In the genomic region with DNA sequence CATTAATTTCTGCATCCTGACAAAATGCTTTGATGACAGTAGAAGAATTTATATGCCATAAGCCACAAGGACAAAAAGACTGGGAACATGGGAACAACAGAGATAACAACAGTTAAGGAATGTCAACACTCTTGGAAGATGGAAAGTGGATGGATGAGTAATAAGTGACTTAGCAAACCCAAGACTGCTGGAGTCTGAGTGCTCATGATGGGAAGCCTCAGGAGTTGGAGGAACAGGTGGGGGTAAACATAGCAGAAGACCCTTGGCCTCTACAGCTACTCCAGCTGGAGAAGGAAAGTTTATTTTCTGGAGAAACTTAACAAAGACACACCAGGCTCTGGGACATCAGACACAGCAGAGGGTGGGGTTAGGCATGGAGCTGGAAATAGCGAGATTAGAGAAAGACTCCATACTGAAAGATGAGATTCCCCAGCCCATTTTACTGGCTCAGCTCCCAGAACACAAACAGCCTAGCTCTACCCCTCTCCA, we compare ENCODE assay signal across 1 cellular context.
TF ChIP-seq lines count a peak whose summit lies in the region.

No MANE protein-coding gene starts in this region.

TF ChIP-seq in IMR-90, 13 proteins besides CTCF, POLR2A, EP300 and RAD21:
- no peak for TF ChIP-seq BHLHE40 (IDR thresholded peaks at IDR 0.05; ENCODE audit: low read depth, low read length)
- TF ChIP-seq FOS (IDR thresholded peaks at IDR 0.05; ENCODE audit: low read depth, low read length): no peak
- TF ChIP-seq MAFK (IDR thresholded peaks at IDR 0.05; ENCODE audit: low read depth, low read length): no peak
- TF ChIP-seq MXI1 (IDR thresholded peaks at IDR 0.05; ENCODE audit: borderline replicate concordance, low read depth, low read length): no peak
- no peak for TF ChIP-seq RFX5 (IDR thresholded peaks at IDR 0.05; ENCODE audit: low read depth, low read length)
- no peak for TF ChIP-seq CHD1 (IDR thresholded peaks at IDR 0.05; ENCODE audit: low read depth, low read length)
- TF ChIP-seq RCOR1 (IDR thresholded peaks at IDR 0.05; ENCODE audit: insufficient replicate concordance, low read length): no peak
- no peak for TF ChIP-seq NFE2L2 (IDR thresholded peaks at IDR 0.05; ENCODE audit: low read depth, low read length)
- no peak for TF ChIP-seq USF2 (IDR thresholded peaks at IDR 0.05; ENCODE audit: low read depth, low read length)
- no peak for TF ChIP-seq SMC3 (IDR thresholded peaks at IDR 0.05; ENCODE audit: low read depth, low read length)
- TF ChIP-seq, protein P1, sequence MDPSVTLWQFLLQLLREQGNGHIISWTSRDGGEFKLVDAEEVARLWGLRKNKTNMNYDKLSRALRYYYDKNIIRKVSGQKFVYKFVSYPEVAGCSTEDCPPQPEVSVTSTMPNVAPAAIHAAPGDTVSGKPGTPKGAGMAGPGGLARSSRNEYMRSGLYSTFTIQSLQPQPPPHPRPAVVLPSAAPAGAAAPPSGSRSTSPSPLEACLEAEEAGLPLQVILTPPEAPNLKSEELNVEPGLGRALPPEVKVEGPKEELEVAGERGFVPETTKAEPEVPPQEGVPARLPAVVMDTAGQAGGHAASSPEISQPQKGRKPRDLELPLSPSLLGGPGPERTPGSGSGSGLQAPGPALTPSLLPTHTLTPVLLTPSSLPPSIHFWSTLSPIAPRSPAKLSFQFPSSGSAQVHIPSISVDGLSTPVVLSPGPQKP (IDR thresholded peaks at IDR 0.05; ENCODE audit: borderline replicate concordance, low read depth, low read length): no peak
- no peak for TF ChIP-seq MAZ (IDR thresholded peaks at IDR 0.05; ENCODE audit: borderline replicate concordance, low read depth, low read length)
